22 cellular contexts compared by ENCODE assay signal in genomic region chr2:190562121-190562520, GRCh38. TPM values are rescaled to one million over a fixed set of nuclear protein-coding genes. Genes with fewer than 3 reads are reported as not detected.
DNase-seq lines count a peak whose midpoint lies in the region; ATAC-seq and FAIRE-seq lines count a peak whose summit lies in the region.
"Had no signal": no experiment of that assay in that cellular context is flagged by ENCODE, and none has a peak within 500 bp of the region (broad histone marks: within the 10 kb centered on the region; RNA-seq: fewer than 3 reads in every experiment).

No MANE protein-coding gene starts in this region.

- H3K27me3 ChIP-seq in small intestine (ENCODE audit: control insufficient read depth in 2 of 2, insufficient read depth in 2 of 2, low read length in 2 of 2), result no peaks in the 10 kb centered on the region
- H3K27me3 ChIP-seq: colonic mucosa, vagina had no signal

- peaks cover 0 to 2% of the 10 kb centered on the region in 2 donors for H3K4me1 ChIP-seq in small intestine (ENCODE audit: control insufficient read depth in 2 of 2, insufficient read depth in 1 of 2, low read depth in 1 of 2, low read length in 1 of 2)
- H3K4me1 ChIP-seq: A549, colonic mucosa, vagina had no signal

- no peak for FAIRE-seq in small intestine (lab: Jason Lieb, UNC)
- FAIRE-seq: A549 had no signal

- no peaks in the 10 kb centered on the region for H3K9me3 ChIP-seq in small intestine (ENCODE audit: control insufficient read depth, low read depth)
- H3K9me3 ChIP-seq: colonic mucosa, vagina had no signal

- no peak overlapping the region for H3K4me3 ChIP-seq in small intestine (ENCODE audit: low read depth in 1 of 2, low read length in 2 of 2)
- H3K4me3 ChIP-seq: A549, colonic mucosa, vagina had no signal

- DNase-seq in Right ventricle myocardium inferior (ENCODE audit: missing footprints) (no peak), cardiac septum (ENCODE audit: low spot score) (no peak), NCI-H345 (lab: John Stamatoyannopoulos, UW) (peak; percentile 70), globus pallidus (ENCODE audit: low spot score) (peak; percentile 31), small intestine (peak; percentile 46), T-helper 2 cell (no peak)
- DNase-seq in effector CD8-positive, alpha-beta T cell (lab: John Stamatoyannopoulos, UW), result no peak
- DNase-seq: activated CD4-positive, alpha-beta T cell treated with anti-CD3 and anti-CD28 coated beads for 36 hours; activated CD8-positive, alpha-beta T cell treated with anti-CD3 and anti-CD28 coated beads, Interleukin-2, amount 10 ng/mL, durations not matched to agents 7 days and 5 days; colonic mucosa; DMS79 treated with DMSO at 0.1 percent for 48 hours; effector memory CD4-positive, alpha-beta T cell; erythroblast; GF-D8; immature natural killer cell; naive thymus-derived CD4-positive, alpha-beta T cell; NCI-H1092; NCI-H187; NCI-H82 had no signal

- H3K36me3 ChIP-seq in small intestine (ENCODE audit: control insufficient read depth in 2 of 2, insufficient read depth in 2 of 2, low read length in 2 of 2), result no peaks in the 10 kb centered on the region
- H3K36me3 ChIP-seq: colonic mucosa, vagina had no signal

- 36 to 39% (median 39%) methylated on average over 2 of the region's 2 CpGs for WGBS in small intestine, 3 donors

- ATAC-seq in Right ventricle myocardium inferior (peak; percentile 48), GM21526 (IDR thresholded peaks at IDR 0.05; ENCODE audit: low FRiP score, unreplicated experiment) (no peak)
- ATAC-seq: activated CD4-positive, alpha-beta T cell treated with anti-CD3 and anti-CD28 coated beads for 36 hours; activated CD8-positive, alpha-beta T cell treated with anti-CD3 and anti-CD28 coated beads, Interleukin-2, amount 10 ng/mL, durations not matched to agents 7 days and 5 days; naive thymus-derived CD4-positive, alpha-beta T cell had no signal

- H3K27ac ChIP-seq in small intestine (ENCODE audit: low read depth in 1 of 2, low read length in 1 of 2), result no peak overlapping the region
- H3K27ac ChIP-seq: A549, colonic mucosa, vagina had no signal

- intact Hi-C loops in Right ventricle myocardium inferior (cut with DNase I), result no loop called here
- intact Hi-C loops in cardiac septum (cut with DNase I), result no loop called here

RNA-seq across cellular contexts. Expression of gene NEMP2, which starts 27.6 kb away (rescaled TPM):
- total RNA-seq in Right ventricle myocardium inferior (3.5 TPM), cardiac septum (3.6 TPM)
- polyA plus RNA-seq in small intestine, result 1 to 10 TPM in 1 of 3 donors, under 1 TPM in 2; 0.45 to 1.4 (median 0.54) TPM

Comparison
In these comparisons a context has a peak if more than half of its experiments do, and no peak if none do; other contexts are left out.
1. DNase-seq: peak in NCI-H345 (single experiment), globus pallidus (single experiment) and small intestine (single experiment); none in Right ventricle myocardium inferior (single experiment), cardiac septum (single experiment), effector CD8-positive, alpha-beta T cell (single experiment) and T-helper 2 cell (0 of 5).